Comparison of ENCODE assay signal across 11 cellular contexts in genomic region chr12:11795192-11795909, GRCh38.
A peak's percentile ranks its signal among the peaks of the same experiment; 100 is the strongest.
DNase-seq lines count a peak whose midpoint lies in the region; ATAC-seq and TF ChIP-seq lines count a peak whose summit lies in the region.
"Had no signal": no experiment of that assay in that cellular context is flagged by ENCODE, and none has a peak within 500 bp of the region (broad histone marks: within the 10 kb centered on the region; RNA-seq: fewer than 3 reads in every experiment).

No MANE protein-coding gene starts in this region.

- WGBS in testis, 2 donors = 60 to 69% methylated on average over 7 to 8 of the region's 8 CpGs

- DNase-seq in PC-9 (peak; percentile 72 to 89), endothelial cell (ENCODE audit: low spot score) (no peak), osteocyte (ENCODE audit: extremely low spot score, unreplicated experiment) (no peak), testis (no peak), dermis blood vessel endothelial cell (no peak), HK-2 (ENCODE audit: unreplicated experiment) (no peak)
- DNase-seq: activated T-cell treated with anti-CD3 and anti-CD28 coated beads, Interleukin-2, amount 50 U/mL, for 48 hours; NCI-H1105 treated with DMSO at 0.1 percent for 48 hours had no signal

- no peaks in the 10 kb centered on the region for H3K9me2 ChIP-seq in PC-9 (ENCODE audit: insufficient read depth)

- H3K4me2 ChIP-seq in PC-9 = peak overlapping the region; percentile 80

- CTCF ChIA-PET in PC-9 (lab: Charles Lee) = interaction anchor here (0.6 to 1.4 kb wide), 3 partner anchors 173 to 241 kb away, joined by 3 to 4 read pairs (median 3); no protein-coding TSS in a partner anchor

- H3K4me3 Mint-ChIP-seq in endothelial cell (ENCODE audit: unreplicated experiment) (no peak overlapping the region), osteocyte (ENCODE audit: unreplicated experiment) (no peak overlapping the region)

- H3K27me3 ChIP-seq in PC-9 (ENCODE audit: insufficient read depth, low read depth) (no peaks in the 10 kb centered on the region), testis (no peaks in the 10 kb centered on the region)

- H2AFZ ChIP-seq in PC-9 = 0 out of 2 replicates have a peak overlapping the region, but pooled peaks have one; percentile 21

- peak overlapping the region; percentile 78 for H3K27ac Mint-ChIP-seq in endothelial cell (ENCODE audit: unreplicated experiment)
- peak overlapping the region; percentile 86 for H3K27ac Mint-ChIP-seq in osteocyte (ENCODE audit: unreplicated experiment)

- intact Hi-C loops in PC-9 (cut with micrococcal nuclease; ENCODE audit: unreplicated experiment) = loop anchor here (1.0 to 5.0 kb wide), 2 partner anchors 90 to 212 kb away; no protein-coding TSS in a partner anchor
- intact Hi-C loops in testis (cut with DNase I; ENCODE audit: low total_unique reads) = no loop called here

- H3K4me1 ChIP-seq in PC-9 (replicated peaks; ENCODE audit: insufficient read depth) (peaks cover 55% of the 10 kb centered on the region), testis (peaks cover 24% of the 10 kb centered on the region)

- H3K27ac ChIP-seq in C4-2B (peak overlapping the region; percentile 57), PC-9 (peak overlapping the region; percentile 95), testis (peak overlapping the region in 1 of 2 donors; percentile 64)

- peaks cover 42% of the 10 kb centered on the region for H3F3A ChIP-seq in PC-9 (ENCODE audit: insufficient read depth, low read depth)

- no peaks in the 10 kb centered on the region for H3K9me3 Mint-ChIP-seq in endothelial cell (ENCODE audit: unreplicated experiment)
- H3K9me3 Mint-ChIP-seq in osteocyte (ENCODE audit: unreplicated experiment) = no peaks in the 10 kb centered on the region

- H3K36me3 ChIP-seq in PC-9 (ENCODE audit: low read depth) (no peaks in the 10 kb centered on the region), testis (ENCODE audit: low read depth, missing control alignments) (no peaks in the 10 kb centered on the region)

- no peak for TF ChIP-seq POLR2A in testis (IDR thresholded peaks at IDR 0.05)

- ATAC-seq in GM21381 (IDR thresholded peaks at IDR 0.05; ENCODE audit: unreplicated experiment) = no peak
- ATAC-seq: left lobe of liver had no signal

- H3K36me3 Mint-ChIP-seq in endothelial cell (ENCODE audit: low read depth, unreplicated experiment) (peaks cover 25% of the 10 kb centered on the region), osteocyte (ENCODE audit: unreplicated experiment) (peaks cover 9% of the 10 kb centered on the region)

- BruUV-seq in PC-9 (replicated peaks; lab: Mats Ljungman, UMichigan) = TSS peak; percentile 93

- peaks cover 10% of the 10 kb centered on the region for H3K27me3 Mint-ChIP-seq in endothelial cell (ENCODE audit: unreplicated experiment)
- H3K27me3 Mint-ChIP-seq in osteocyte (ENCODE audit: unreplicated experiment) = no peaks in the 10 kb centered on the region

- no peaks in the 10 kb centered on the region for H4K20me1 ChIP-seq in PC-9 (ENCODE audit: insufficient read depth)

- H3K79me2 ChIP-seq in PC-9 (ENCODE audit: low read depth) = peaks cover 55% of the 10 kb centered on the region

- peak overlapping the region; percentile 39; the same call in 1 of the 2 replicates for H3K4me3 ChIP-seq in PC-9
- H3K4me3 ChIP-seq in testis = no peak overlapping the region

- POLR2A ChIA-PET in PC-9 (lab: Charles Lee; ENCODE audit: unreplicated experiment) = interaction anchor here (0.6 to 1.2 kb wide), 9 partner anchors 9 to 293 kb away, joined by 3 to 6 read pairs (median 4); partner anchors contain the start of gene ETV6

- peaks cover 78% of the 10 kb centered on the region for H3K4me1 Mint-ChIP-seq in endothelial cell (ENCODE audit: unreplicated experiment)
- peaks cover 67% of the 10 kb centered on the region for H3K4me1 Mint-ChIP-seq in osteocyte (ENCODE audit: unreplicated experiment)

- no peaks in the 10 kb centered on the region for H3K9me3 ChIP-seq in PC-9 (ENCODE audit: insufficient read depth, low read depth)
- no peaks in the 10 kb centered on the region for H3K9me3 ChIP-seq in testis

- TF ChIP-seq CTCF in C4-2B (conservative IDR thresholded peaks at IDR 0.05) (no peak), PC-9 (conservative IDR thresholded peaks at IDR 0.05) (no peak), endothelial cell (IDR thresholded peaks at IDR 0.05; ENCODE audit: unreplicated experiment) (no peak), osteocyte (IDR thresholded peaks at IDR 0.05) (no peak), testis (IDR thresholded peaks at IDR 0.05) (no peak)

Comparison
In these comparisons a context has a peak if more than half of its experiments do, and no peak if none do; other contexts are left out.
1. DNase-seq: peak in PC-9 (2 of 2); none in endothelial cell (single experiment), osteocyte (single experiment), testis (single experiment), dermis blood vessel endothelial cell (single experiment) and HK-2 (single experiment).